Comparison of ENCODE assay signal across 7 cellular contexts in genomic region chr15:64775551-64776401, GRCh38. TPM values are rescaled to one million over a fixed set of nuclear protein-coding genes. Genes with fewer than 3 reads are reported as not detected.
DNase-seq lines count a peak whose midpoint lies in the region; ATAC-seq and TF ChIP-seq lines count a peak whose summit lies in the region.

TSS of gene RBPMS2 (minus strand) at chr15:64775589. CDS start at chr15:64775319, 270 bp downstream.

- H3K36me3 Mint-ChIP-seq in activated CD8-positive, alpha-beta T cell treated with anti-CD3 and anti-CD28 coated beads for 36 hours (ENCODE audit: low read depth): no peaks in the 10 kb centered on the region

- H3K27ac Mint-ChIP-seq in activated CD8-positive, alpha-beta T cell treated with anti-CD3 and anti-CD28 coated beads for 36 hours: no peak within 1 kb of the TSS

- TF ChIP-seq POLR2A in HCT116 (IDR thresholded peaks at IDR 0.05; ENCODE audit: borderline replicate concordance, extremely low read depth, insufficient read depth, insufficient read length): no peak
- peak in 1 of 2 donors; percentile 29 for TF ChIP-seq POLR2A in sigmoid colon (IDR thresholded peaks at IDR 0.05)

- no peak for TF ChIP-seq EP300 in sigmoid colon (IDR thresholded peaks at IDR 0.05)

- no peaks in the 10 kb centered on the region for H3K9me3 ChIP-seq in HCT116 (ENCODE audit: control insufficient read depth in 1 of 2, insufficient read depth in 1 of 2, low read depth in 1 of 2, low read length in 2 of 2)
- no peaks in the 10 kb centered on the region for H3K9me3 ChIP-seq in left ventricle myocardium inferior (replicated peaks)
- no peaks in the 10 kb centered on the region for H3K9me3 ChIP-seq in sigmoid colon

- intact Hi-C loops in HCT116 (cut with micrococcal nuclease) (no loop called here), left ventricle myocardium inferior (cut with micrococcal nuclease) (no loop called here), sigmoid colon (cut with DNase I) (loop anchor here (2.0 to 5.0 kb wide), 2 partner anchors 25 to 33 kb away; no protein-coding TSS in a partner anchor)
- intact Hi-C loops in activated CD8-positive, alpha-beta T cell treated with anti-CD3 and anti-CD28 coated beads for 36 hours (cut with micrococcal nuclease): no loop called here

- POLR2A ChIA-PET in HCT116 (lab: Charles Lee): no interaction called here
- POLR2A ChIA-PET in activated CD8-positive, alpha-beta T cell treated with anti-CD3 and anti-CD28 coated beads for 36 hours (lab: Charles Lee): no interaction called here

- H3K79me2 ChIP-seq in HCT116 (ENCODE audit: insufficient read depth, low read length): no peaks in the 10 kb centered on the region

- no peaks in the 10 kb centered on the region for H3K9me2 ChIP-seq in HCT116 (ENCODE audit: insufficient read depth)

- BruUV-seq in HCT116 (replicated peaks; lab: Mats Ljungman, UMichigan): no TSS peak

- no peaks in the 10 kb centered on the region for H3K27me3 ChIP-seq in HCT116 (ENCODE audit: insufficient read depth, low read length)
- H3K27me3 ChIP-seq in left ventricle myocardium inferior (ENCODE audit: low read depth): peaks cover 7% of the 10 kb centered on the region
- H3K27me3 ChIP-seq in sigmoid colon: no peaks in the 10 kb centered on the region

- TF ChIP-seq RAD21 in HCT116 (IDR thresholded peaks at IDR 0.05; ENCODE audit: low read depth): no peak

- peak within 1 kb of the TSS; percentile 40 to 66 for H3K4me3 ChIP-seq in HCT116 (replicated peaks in 1 of 2; ENCODE audit: low read depth in 1 of 2, low read length in 2 of 2)
- H3K4me3 ChIP-seq in left ventricle myocardium inferior: peak within 1 kb of the TSS; percentile 80
- H3K4me3 ChIP-seq in sigmoid colon: peak within 1 kb of the TSS; percentile 66 to 96 (median 90)

- WGBS in sigmoid colon, 2 donors: 1% methylated on average over 85 to 87 of the region's 90 CpGs

- CTCF ChIA-PET in HCT116 (lab: Charles Lee): no interaction called here
- CTCF ChIA-PET in activated CD8-positive, alpha-beta T cell treated with anti-CD3 and anti-CD28 coated beads for 36 hours (lab: Charles Lee): no interaction called here

- H2AFZ ChIP-seq in HCT116 (ENCODE audit: low read depth, low read length, poor library complexity, severe bottlenecking): peak within 1 kb of the TSS; percentile 45

- TF ChIP-seq CTCF in HCT116 (IDR thresholded peaks at IDR 0.05 in 2 of 3, conservative IDR thresholded peaks at IDR 0.05 in 1 of 3; ENCODE audit: borderline replicate concordance in 1 of 3, insufficient read depth in 1 of 3, low read depth in 2 of 3, low read length in 2 of 3): no peak
- no peak for TF ChIP-seq CTCF in activated CD8-positive, alpha-beta T cell treated with anti-CD3 and anti-CD28 coated beads for 36 hours (IDR thresholded peaks at IDR 0.05)
- TF ChIP-seq CTCF in left ventricle myocardium inferior (IDR thresholded peaks at IDR 0.05; ENCODE audit: borderline replicate concordance): no peak
- no peak for TF ChIP-seq CTCF in sigmoid colon (IDR thresholded peaks at IDR 0.05)

- peak within 1 kb of the TSS; percentile 93 for H3K4me2 ChIP-seq in HCT116 (ENCODE audit: low read length)

- H3K4me3 Mint-ChIP-seq in activated CD8-positive, alpha-beta T cell treated with anti-CD3 and anti-CD28 coated beads for 36 hours: peak within 1 kb of the TSS; percentile 58

- H4K20me1 ChIP-seq in HCT116 (ENCODE audit: insufficient read depth): no peaks in the 10 kb centered on the region

- H3K27ac ChIP-seq in HCT116 (ENCODE audit: low read depth, low read length) (peak within 1 kb of the TSS; percentile 54; the same call in 1 of the 2 replicates), left ventricle myocardium inferior (replicated peaks) (peak within 1 kb of the TSS; percentile 90), sigmoid colon (peak within 1 kb of the TSS; percentile 95 to 99 (median 96))

- H3K4me1 Mint-ChIP-seq in activated CD8-positive, alpha-beta T cell treated with anti-CD3 and anti-CD28 coated beads for 36 hours (ENCODE audit: low read depth): no peaks in the 10 kb centered on the region

- H3K27me3 Mint-ChIP-seq in activated CD8-positive, alpha-beta T cell treated with anti-CD3 and anti-CD28 coated beads for 36 hours: peaks cover 38% of the 10 kb centered on the region

- DNase-seq in HCT116 (ENCODE audit: low read depth, low spot score): no peak
- peak; percentile 8 for DNase-seq in activated CD8-positive, alpha-beta T cell treated with anti-CD3 and anti-CD28 coated beads for 36 hours
- peak; percentile 49 for DNase-seq in left ventricle myocardium inferior
- peak; percentile 74 for DNase-seq in sigmoid colon
- no peak for DNase-seq in DMS153 (lab: John Stamatoyannopoulos, UW)
- DNase-seq in RPMI8226: no peak
- DNase-seq in T1000 (lab: John Stamatoyannopoulos, UW): no peak

- RAD21 ChIA-PET in HCT116 (lab: Charles Lee; ENCODE audit: low non-redundant PET in 1 of 2, low total read pairs in 2 of 2, uncharacterized antibody in 2 of 2, unreplicated experiment in 2 of 2): no interaction called here

- ATAC-seq in HCT116: peak; percentile 59
- peak; percentile 58 for ATAC-seq in activated CD8-positive, alpha-beta T cell treated with anti-CD3 and anti-CD28 coated beads for 36 hours

- peaks cover 2 to 34% of the 10 kb centered on the region in 2 experiments; a peak in 3 of 4 replicates for H3K4me1 ChIP-seq in HCT116 (ENCODE audit: control insufficient read depth in 1 of 2, insufficient read depth in 2 of 2, low read length in 2 of 2)
- peaks cover 52% of the 10 kb centered on the region for H3K4me1 ChIP-seq in left ventricle myocardium inferior
- peaks cover 0 to 49% (median 38%) of the 10 kb centered on the region in 4 donors for H3K4me1 ChIP-seq in sigmoid colon

- H3K36me3 ChIP-seq in HCT116 (ENCODE audit: control insufficient read depth in 1 of 2, insufficient read depth in 2 of 2, low read length in 2 of 2): no peaks in the 10 kb centered on the region
- H3K36me3 ChIP-seq in left ventricle myocardium inferior: no peaks in the 10 kb centered on the region
- no peaks in the 10 kb centered on the region for H3K36me3 ChIP-seq in sigmoid colon

- peak within 1 kb of the TSS; percentile 71 for H3K9ac ChIP-seq in HCT116 (ENCODE audit: low read length)

- no peaks in the 10 kb centered on the region for H3K9me3 Mint-ChIP-seq in activated CD8-positive, alpha-beta T cell treated with anti-CD3 and anti-CD28 coated beads for 36 hours

TF ChIP-seq in HCT116, 20 proteins besides CTCF, POLR2A, EP300 and RAD21:
- TF ChIP-seq ATF3 (IDR thresholded peaks at IDR 0.05): no peak
- peak; percentile 50 for TF ChIP-seq TCF7L2 (IDR thresholded peaks at IDR 0.05; ENCODE audit: borderline replicate concordance, extremely low read depth, insufficient read depth, insufficient read length)

RNA-seq across cellular contexts. Expression of gene RBPMS2, which starts in this region (rescaled TPM):
- 11.6 TPM for total RNA-seq in HCT116 (2021; ENCODE audit: unreplicated experiment)
- polyA plus RNA-seq in HCT116 (2012): 7.8 and 9.5 TPM in 2 replicates
- total RNA-seq in activated CD8-positive, alpha-beta T cell treated with anti-CD3 and anti-CD28 coated beads for 36 hours: not detected
- total RNA-seq in left ventricle myocardium inferior: 276 TPM
- 10 to 100 TPM; 22.1 to 58.2 (median 23.6) TPM for total RNA-seq in sigmoid colon
- polyA plus RNA-seq in sigmoid colon: 1 to 10 TPM in 2 of 3 donors, under 1 TPM in 1; 0.69 to 7.3 (median 4.8) TPM

Comparison
In these comparisons a context has a peak if more than half of its experiments do, and no peak if none do; other contexts are left out.
1. RNA of gene RBPMS2 (total RNA-seq): 276 TPM in left ventricle myocardium inferior (single experiment), 22.1 to 58.2 TPM in sigmoid colon and 11.6 TPM in HCT116 (single experiment); not detected in activated CD8-positive, alpha-beta T cell treated with anti-CD3 and anti-CD28 coated beads for 36 hours; every median in the first group is over 10 times any median in the second.
2. Peak in DNase-seq and ATAC-seq in activated CD8-positive, alpha-beta T cell treated with anti-CD3 and anti-CD28 coated beads for 36 hours; RNA of the gene not detected or under 1 TPM.
3. DNase-seq: peak in left ventricle myocardium inferior (single experiment) and sigmoid colon (single experiment); none in HCT116 (single experiment), DMS153 (single experiment), RPMI8226 (single experiment) and T1000 (single experiment).
4. Peak in every context shown above with its lines, with median percentiles within 50 percentile points of each other: H3K27ac ChIP-seq and H3K4me3 ChIP-seq.